Comparison of ENCODE assay signal across 11 cellular contexts in genomic region chr5:71922584-71923106, GRCh38.
DNase-seq lines count a peak whose midpoint lies in the region; ATAC-seq and TF ChIP-seq lines count a peak whose summit lies in the region.
"Had no signal": no experiment of that assay in that cellular context is flagged by ENCODE, and none has a peak within 500 bp of the region (broad histone marks: within the 10 kb centered on the region; RNA-seq: fewer than 3 reads in every experiment).

No MANE protein-coding gene starts in this region.

- no peaks in the 10 kb centered on the region for H3K27me3 ChIP-seq in left lung

- ATAC-seq in left lung (peak; percentile 71), GM21526 (IDR thresholded peaks at IDR 0.05; ENCODE audit: low FRiP score, unreplicated experiment) (no peak), HG03520 (IDR thresholded peaks at IDR 0.05; ENCODE audit: unreplicated experiment) (no peak)
- ATAC-seq in stimulated activated memory B cell treated with anti-CD40 and anti-IgM and Interleukin-4, amounts not matched to agents 10 μg/mL and 1 μg/mL and 100 μg/mL, for 72 hours, result no peak
- ATAC-seq: activated T-cell treated with anti-CD3 and anti-CD28 coated beads, Interleukin-2, amount 50 U/mL, for 4 hours had no signal

- no peak for TF ChIP-seq CTCF in left lung (IDR thresholded peaks at IDR 0.05)

- intact Hi-C loops in left lung (cut with DNase I), result no loop called here

- peaks cover 21% of the 10 kb centered on the region for H3K9me3 Mint-ChIP-seq in stimulated activated memory B cell treated with anti-CD40 and anti-IgM and Interleukin-4, amounts not matched to agents 10 μg/mL and 1 μg/mL and 100 μg/mL, for 72 hours

- no peak overlapping the region for H3K4me3 ChIP-seq in left lung

- no peak overlapping the region for H3K4me3 Mint-ChIP-seq in stimulated activated memory B cell treated with anti-CD40 and anti-IgM and Interleukin-4, amounts not matched to agents 10 μg/mL and 1 μg/mL and 100 μg/mL, for 72 hours
- H3K4me3 Mint-ChIP-seq: activated T-cell treated with anti-CD3 and anti-CD28 coated beads, Interleukin-2, amount 50 U/mL, for 4 hours had no signal

- DNase-seq in DMS53 (lab: John Stamatoyannopoulos, UW) (peak; percentile 92), NCI-H460 (ENCODE audit: extremely low read depth, low read depth) (peak; percentile 59), dedifferentiated amniotic fluid mesenchymal stem cell (ENCODE audit: extremely low spot score) (peak; percentile 37), left lung (no peak), NCI-H524 treated with DMSO at 0.1 percent for 48 hours (lab: John Stamatoyannopoulos, UW) (no peak)
- DNase-seq: activated T-cell treated with anti-CD3 and anti-CD28 coated beads, Interleukin-2, amount 50 U/mL, for 4 hours; DMS 273 treated with DMSO at 0.1 percent for 48 hours; retina had no signal

- peaks cover 23% of the 10 kb centered on the region for H3K27me3 Mint-ChIP-seq in stimulated activated memory B cell treated with anti-CD40 and anti-IgM and Interleukin-4, amounts not matched to agents 10 μg/mL and 1 μg/mL and 100 μg/mL, for 72 hours

- H3K36me3 Mint-ChIP-seq in stimulated activated memory B cell treated with anti-CD40 and anti-IgM and Interleukin-4, amounts not matched to agents 10 μg/mL and 1 μg/mL and 100 μg/mL, for 72 hours, result no peaks in the 10 kb centered on the region

- H3K9me3 ChIP-seq in left lung, result peaks cover 0 to 9% of the 10 kb centered on the region in 2 donors

- H3K27ac ChIP-seq in left lung, result no peak overlapping the region

- no peak overlapping the region for H3K27ac Mint-ChIP-seq in stimulated activated memory B cell treated with anti-CD40 and anti-IgM and Interleukin-4, amounts not matched to agents 10 μg/mL and 1 μg/mL and 100 μg/mL, for 72 hours

- H3K36me3 ChIP-seq in left lung, result no peaks in the 10 kb centered on the region

- H3K4me1 Mint-ChIP-seq in stimulated activated memory B cell treated with anti-CD40 and anti-IgM and Interleukin-4, amounts not matched to agents 10 μg/mL and 1 μg/mL and 100 μg/mL, for 72 hours, result no peaks in the 10 kb centered on the region

- peaks cover 0 to 2% of the 10 kb centered on the region in 2 donors for H3K4me1 ChIP-seq in left lung

Comparison
In these comparisons a context has a peak if more than half of its experiments do, and no peak if none do; other contexts are left out.
1. DNase-seq: peak in DMS53 (single experiment), NCI-H460 (single experiment) and dedifferentiated amniotic fluid mesenchymal stem cell (single experiment); none in left lung (0 of 2) and NCI-H524 treated with DMSO at 0.1 percent for 48 hours (single experiment).